Comparison of ENCODE assay signal across 27 cellular contexts in the genomic region with DNA sequence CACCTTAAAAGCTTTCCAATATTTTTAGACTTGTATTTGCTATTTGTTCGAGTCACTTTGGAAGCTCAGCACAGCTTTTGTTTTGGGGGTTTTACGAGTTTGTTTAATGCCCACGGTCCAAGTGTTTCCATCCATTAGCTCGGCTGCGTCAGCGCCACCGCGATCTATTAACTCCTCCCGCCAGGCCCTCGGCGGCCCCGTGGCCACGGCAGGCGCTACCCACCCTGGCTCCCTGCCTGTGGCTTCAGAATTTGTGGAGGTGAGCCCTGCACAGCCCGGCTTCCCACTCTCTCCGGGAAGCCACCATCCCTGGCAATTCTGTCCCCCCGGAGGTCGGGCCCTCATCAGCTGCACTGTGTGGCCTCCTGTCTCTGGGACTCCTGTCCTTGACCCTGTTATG.
"Had no signal": no experiment of that assay in that cellular context is flagged by ENCODE, and none has a peak within 500 bp of the region (broad histone marks: within the 10 kb centered on the region; RNA-seq: fewer than 3 reads in every experiment).

No MANE protein-coding gene starts in this region.

- H3K27ac Mint-ChIP-seq: activated CD4-positive, alpha-beta T cell treated with anti-CD3 and anti-CD28 coated beads, Interleukin-2, amount 10 ng/mL, durations not matched to agents 24 days and 14 days; activated CD8-positive, alpha-beta T cell treated with anti-CD3 and anti-CD28 coated beads for 36 hours; activated naive CD4-positive, alpha-beta T cell treated with anti-CD3 and anti-CD28 coated beads, Interleukin-2, amount 50 U/mL, for 24 hours; activated naive CD8-positive, alpha-beta T cell treated with anti-CD3 and anti-CD28 coated beads, Interleukin-2, amount 10 ng/mL, durations not matched to agents 7 days and 5 days; activated T-cell treated with anti-CD3 and anti-CD28 coated beads, Interleukin-2, amount 50 U/mL, for 24 hours; activated T-helper 2 cell treated with anti-CD3 and anti-CD28 coated beads, Interferon-gamma antibody, Interleukin-2, Interleukin-4, amounts not matched to agents 10 μg/mL and 5 μg/mL and 100 μg/mL, durations not matched to agents 14 hours and 24 hours and 36 hours; T-helper 1 cell treated with Interleukin-12 subunit alpha and Interleukin-12 subunit beta and Interleukin-4 antibody, amounts not matched to agents 30 μg/mL and 1 μg/mL, for 36 hours; T-helper 2 cell treated with Interferon-gamma antibody and Interleukin-4, amounts not matched to agents 5 μg/mL and 100 μg/mL, for 36 hours had no signal

- H3K4me1 ChIP-seq: body of pancreas, breast epithelium, SJSA1 had no signal

- H3K27ac ChIP-seq: body of pancreas, breast epithelium, SJSA1 had no signal

- H3K36me3 ChIP-seq: breast epithelium, MG63, SJSA1 had no signal

- H3K4me1 Mint-ChIP-seq: activated CD4-positive, alpha-beta T cell treated with anti-CD3 and anti-CD28 coated beads, Interleukin-2, amount 10 ng/mL, durations not matched to agents 24 days and 14 days; activated naive CD4-positive, alpha-beta T cell treated with anti-CD3 and anti-CD28 coated beads, Interleukin-2, amount 50 U/mL, for 24 hours; activated naive CD8-positive, alpha-beta T cell treated with anti-CD3 and anti-CD28 coated beads, Interleukin-2, amount 10 ng/mL, durations not matched to agents 7 days and 5 days had no signal

- H3K9me3 ChIP-seq: body of pancreas, breast epithelium, MG63, SK-N-SH had no signal

- H3K27me3 ChIP-seq: body of pancreas, MG63, SJSA1 had no signal

- H3K36me3 Mint-ChIP-seq: activated naive CD4-positive, alpha-beta T cell treated with anti-CD3 and anti-CD28 coated beads, Interleukin-2, amount 50 U/mL, for 24 hours; activated naive CD8-positive, alpha-beta T cell treated with anti-CD3 and anti-CD28 coated beads, Interleukin-2, amount 10 ng/mL, durations not matched to agents 7 days and 5 days had no signal

- H3K9me3 Mint-ChIP-seq: activated CD4-positive, alpha-beta T cell treated with anti-CD3 and anti-CD28 coated beads, Interleukin-2, amount 10 ng/mL, durations not matched to agents 24 days and 14 days; activated CD8-positive, alpha-beta T cell treated with anti-CD3 and anti-CD28 coated beads for 36 hours; activated naive CD4-positive, alpha-beta T cell treated with anti-CD3 and anti-CD28 coated beads, Interleukin-2, amount 50 U/mL, for 24 hours; activated naive CD8-positive, alpha-beta T cell treated with anti-CD3 and anti-CD28 coated beads, Interleukin-2, amount 10 ng/mL, durations not matched to agents 7 days and 5 days; activated T-cell treated with anti-CD3 and anti-CD28 coated beads, Interleukin-2, amount 50 U/mL, for 24 hours; activated T-helper 2 cell treated with anti-CD3 and anti-CD28 coated beads, Interferon-gamma antibody, Interleukin-2, Interleukin-4, amounts not matched to agents 10 μg/mL and 5 μg/mL and 100 μg/mL, durations not matched to agents 14 hours and 24 hours and 36 hours; T-helper 1 cell treated with Interleukin-12 subunit alpha and Interleukin-12 subunit beta and Interleukin-4 antibody, amounts not matched to agents 30 μg/mL and 1 μg/mL, for 36 hours; T-helper 2 cell treated with Interferon-gamma antibody and Interleukin-4, amounts not matched to agents 5 μg/mL and 100 μg/mL, for 36 hours had no signal

- DNase-seq: activated CD4-positive, alpha-beta T cell treated with anti-CD3 and anti-CD28 coated beads, Interleukin-2, amount 10 ng/mL, durations not matched to agents 24 days and 14 days; activated CD4-positive, alpha-beta T cell treated with anti-CD3 and anti-CD28 coated beads, Interleukin-2, amount 50 U/mL, for 4 hours; activated CD8-positive, alpha-beta T cell treated with anti-CD3 and anti-CD28 coated beads for 36 hours; activated gamma-delta T cell; activated naive CD4-positive, alpha-beta T cell treated with Interleukin-2 at 50 U/mL for 16 hours; activated naive CD8-positive, alpha-beta T cell treated with anti-CD3 and anti-CD28 coated beads, Interleukin-2, amount 10 ng/mL, durations not matched to agents 7 days and 5 days; activated T-cell treated with anti-CD3 and anti-CD28 coated beads, Interleukin-2, amount 50 U/mL, for 24 hours; body of pancreas; Kasumi-1; KG1; NCI-H1048; NCI-H146; NCI-H187; NCI-H2029 treated with DMSO at 0.1 percent for 48 hours; NCI-H2171; NCI-H510A; NCI-H526; SHP77 treated with DMSO at 0.1 percent for 48 hours; SK-N-SH had no signal

- ATAC-seq: activated CD8-positive, alpha-beta T cell treated with anti-CD3 and anti-CD28 coated beads for 36 hours; body of pancreas; Panc1 had no signal

- H3K4me3 ChIP-seq: body of pancreas, breast epithelium, MG63, SJSA1 had no signal

- H3K4me3 Mint-ChIP-seq: activated CD4-positive, alpha-beta T cell treated with anti-CD3 and anti-CD28 coated beads, Interleukin-2, amount 10 ng/mL, durations not matched to agents 24 days and 14 days; activated CD8-positive, alpha-beta T cell treated with anti-CD3 and anti-CD28 coated beads for 36 hours; activated naive CD4-positive, alpha-beta T cell treated with anti-CD3 and anti-CD28 coated beads, Interleukin-2, amount 50 U/mL, for 24 hours; activated naive CD8-positive, alpha-beta T cell treated with anti-CD3 and anti-CD28 coated beads, Interleukin-2, amount 10 ng/mL, durations not matched to agents 7 days and 5 days; activated T-cell treated with anti-CD3 and anti-CD28 coated beads, Interleukin-2, amount 50 U/mL, for 24 hours; T-helper 1 cell treated with Interleukin-12 subunit alpha and Interleukin-12 subunit beta and Interleukin-4 antibody, amounts not matched to agents 30 μg/mL and 1 μg/mL, for 36 hours; T-helper 2 cell treated with Interferon-gamma antibody and Interleukin-4, amounts not matched to agents 5 μg/mL and 100 μg/mL, for 36 hours had no signal
